Comparison of ENCODE assay signal across 8 cellular contexts in genomic region chr18:32930695-32931301, GRCh38.
DNase-seq lines count a peak whose midpoint lies in the region; ATAC-seq, FAIRE-seq and TF ChIP-seq lines count a peak whose summit lies in the region.

No MANE protein-coding gene starts in this region.

- no peak overlapping the region for H3K4me2 ChIP-seq in keratinocyte (ENCODE audit: control insufficient read depth, extremely low read depth, insufficient read depth, low read depth, low read length)

- no peak overlapping the region for H3K27ac Mint-ChIP-seq in activated CD4-positive, alpha-beta T cell treated with anti-CD3 and anti-CD28 coated beads for 36 hours

- no peaks in the 10 kb centered on the region for H3K79me2 ChIP-seq in keratinocyte (ENCODE audit: control insufficient read depth, insufficient read depth, low read length)

- POLR2A ChIA-PET in activated CD4-positive, alpha-beta T cell treated with anti-CD3 and anti-CD28 coated beads for 36 hours (lab: Charles Lee) = no interaction called here

- DNase-seq in activated CD4-positive, alpha-beta T cell treated with anti-CD3 and anti-CD28 coated beads for 36 hours = no peak
- no peak for DNase-seq in activated CD4-positive, alpha-beta T cell treated with anti-CD3 and anti-CD28 coated beads for 48 hours
- peak; percentile 14 for DNase-seq in HFF-Myc (ENCODE audit: extremely low read depth, low read depth)
- DNase-seq in M059J (ENCODE audit: low read depth) = peak; percentile 8
- DNase-seq in SKM-1 (lab: John Stamatoyannopoulos, UW; ENCODE audit: unreplicated experiment) = peak; percentile 68
- DNase-seq in keratinocyte (ENCODE audit: low read depth, low spot score) = peak; percentile 11
- DNase-seq in coronary artery (ENCODE audit: low spot score) = no peak
- DNase-seq in putamen (ENCODE audit: low spot score) = no peak

- dilution Hi-C loops in keratinocyte (cut with MboI; ENCODE audit: extremely low pct_ligation_motif_present, low sequenced_read_pairs) = no loop called here

- H3K9me3 ChIP-seq in keratinocyte (ENCODE audit: control insufficient read depth, low read depth, low read length) = no peaks in the 10 kb centered on the region

- H4K20me1 ChIP-seq in keratinocyte (ENCODE audit: control insufficient read depth, extremely low read depth, insufficient read depth, low read length) = no peaks in the 10 kb centered on the region

- H3K9me1 ChIP-seq in keratinocyte (ENCODE audit: control insufficient read depth, extremely low read depth, insufficient read depth, low read length) = no peaks in the 10 kb centered on the region

- no peaks in the 10 kb centered on the region for H3K36me3 Mint-ChIP-seq in activated CD4-positive, alpha-beta T cell treated with anti-CD3 and anti-CD28 coated beads for 36 hours (ENCODE audit: low read depth)

- H3K36me3 ChIP-seq in keratinocyte (ENCODE audit: control insufficient read depth in 2 of 2, extremely low read depth in 1 of 2, insufficient read depth in 2 of 2, low read length in 2 of 2) = no peaks in the 10 kb centered on the region

- intact Hi-C loops in activated CD4-positive, alpha-beta T cell treated with anti-CD3 and anti-CD28 coated beads for 36 hours (cut with DNase I, micrococcal nuclease) = loop anchor here in 1 of 2 experiments (1.0 kb wide), 1 partner anchor 216 kb away; no protein-coding TSS in a partner anchor

- no peak overlapping the region for H2AFZ ChIP-seq in keratinocyte (ENCODE audit: control insufficient read depth, low read length)

- no peaks in the 10 kb centered on the region for H3K27me3 ChIP-seq in keratinocyte (ENCODE audit: control insufficient read depth, extremely low read depth, insufficient read depth, low read length)

- H3K9me3 Mint-ChIP-seq in activated CD4-positive, alpha-beta T cell treated with anti-CD3 and anti-CD28 coated beads for 36 hours (ENCODE audit: low read depth) = no peaks in the 10 kb centered on the region

- ATAC-seq in activated CD4-positive, alpha-beta T cell treated with anti-CD3 and anti-CD28 coated beads for 36 hours = peak; percentile 70

- no peaks in the 10 kb centered on the region for H3K27me3 Mint-ChIP-seq in activated CD4-positive, alpha-beta T cell treated with anti-CD3 and anti-CD28 coated beads for 36 hours

- H3K4me1 Mint-ChIP-seq in activated CD4-positive, alpha-beta T cell treated with anti-CD3 and anti-CD28 coated beads for 36 hours = no peaks in the 10 kb centered on the region

- no peak overlapping the region for H3K27ac ChIP-seq in keratinocyte (ENCODE audit: control insufficient read depth, insufficient read depth, low read length)
- no peak overlapping the region for H3K27ac ChIP-seq in coronary artery

- H3K4me3 ChIP-seq in HFF-Myc (replicated peaks; ENCODE audit: low read depth, low read length) (no peak overlapping the region), keratinocyte (ENCODE audit: control insufficient read depth in 2 of 3, extremely low read depth in 1 of 3, insufficient read depth in 2 of 3, low read depth in 1 of 3, low read length in 3 of 3) (no peak overlapping the region), coronary artery (no peak overlapping the region)

- no peak overlapping the region for H3K9ac ChIP-seq in keratinocyte (ENCODE audit: control insufficient read depth, extremely low read depth, insufficient read depth, low read length)

- peak; percentile 69 for FAIRE-seq in keratinocyte (lab: Jason Lieb, UNC)

- peak; percentile 44 for TF ChIP-seq CTCF in HFF-Myc (IDR thresholded peaks at IDR 0.05; ENCODE audit: low read depth, low read length, missing control alignments)
- peak; percentile 24 to 66 (median 62) for TF ChIP-seq CTCF in keratinocyte (optimal IDR thresholded peaks at IDR 0.05 in 1 of 3, IDR thresholded peaks at IDR 0.05 in 1 of 3, conservative IDR thresholded peaks at IDR 0.05 in 1 of 3; ENCODE audit: extremely low read depth in 1 of 3, insufficient read depth in 2 of 3, low read length in 3 of 3)
- TF ChIP-seq CTCF in coronary artery (IDR thresholded peaks at IDR 0.05) = no peak

- CTCF ChIA-PET in activated CD4-positive, alpha-beta T cell treated with anti-CD3 and anti-CD28 coated beads for 36 hours (lab: Charles Lee) = no interaction called here

- no peak overlapping the region for H3K4me3 Mint-ChIP-seq in activated CD4-positive, alpha-beta T cell treated with anti-CD3 and anti-CD28 coated beads for 36 hours

- no peaks in the 10 kb centered on the region for H3K4me1 ChIP-seq in keratinocyte (ENCODE audit: control insufficient read depth, extremely low read depth, insufficient read depth, low read length)

Comparison
In these comparisons a context has a peak if more than half of its experiments do, and no peak if none do; other contexts are left out.
1. DNase-seq: peak in HFF-Myc (single experiment), M059J (single experiment), SKM-1 (single experiment) and keratinocyte (single experiment); none in activated CD4-positive, alpha-beta T cell treated with anti-CD3 and anti-CD28 coated beads for 36 hours (single experiment), activated CD4-positive, alpha-beta T cell treated with anti-CD3 and anti-CD28 coated beads for 48 hours (single experiment), coronary artery (single experiment) and putamen (single experiment).